In the genomic region with DNA sequence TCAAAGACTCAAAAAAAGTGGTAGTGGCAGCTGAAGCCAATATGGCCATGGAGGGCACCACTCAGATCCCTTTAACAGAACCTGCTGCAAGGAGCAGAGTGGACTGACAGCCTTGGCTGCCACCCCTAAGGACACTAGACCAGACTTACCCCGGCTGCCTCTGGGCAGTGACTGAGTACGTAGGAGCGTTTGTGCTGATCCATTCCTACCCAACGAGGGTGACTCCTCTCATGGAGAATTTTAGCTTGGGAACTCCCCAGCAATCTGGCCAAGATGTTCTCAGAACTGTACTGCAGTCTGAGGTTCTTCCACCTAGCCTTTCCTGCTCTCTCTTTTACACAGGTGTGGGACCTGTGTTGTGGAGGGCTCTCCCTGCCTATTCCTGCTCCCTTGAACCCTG, we compare ENCODE assay signal across 16 cellular contexts. TPM values are rescaled to one million over a fixed set of nuclear protein-coding genes. Genes with fewer than 3 reads are reported as not detected.
DNase-seq lines count a peak whose midpoint lies in the region; ATAC-seq, FAIRE-seq and TF ChIP-seq lines count a peak whose summit lies in the region.
"Had no signal": no experiment of that assay in that cellular context is flagged by ENCODE, and none has a peak within 500 bp of the region (broad histone marks: within the 10 kb centered on the region; RNA-seq: fewer than 3 reads in every experiment).

No MANE protein-coding gene starts in this region.

- H3K27me3 ChIP-seq in mesenchymal stem cell (ENCODE audit: control insufficient read depth in 1 of 2, insufficient read depth in 1 of 2, low read length in 2 of 2), result no peaks in the 10 kb centered on the region
- H3K27me3 ChIP-seq: SJSA1 had no signal

- H2AFZ ChIP-seq in mesenchymal stem cell (ENCODE audit: low read depth, low read length), result no peak overlapping the region
- H2AFZ ChIP-seq: GM23338 had no signal

- H3K36me3 ChIP-seq in mesenchymal stem cell (ENCODE audit: control insufficient read depth in 1 of 2, insufficient read depth in 2 of 2, low read depth in 1 of 2, low read length in 2 of 2), result no peaks in the 10 kb centered on the region
- H3K36me3 ChIP-seq: SJSA1 had no signal

- no peak overlapping the region for H2BK15ac ChIP-seq in mesenchymal stem cell (ENCODE audit: low read depth, poor library complexity, severe bottlenecking)

- H3K27me3 Mint-ChIP-seq in HFFc6 (ENCODE audit: insufficient read depth), result no peaks in the 10 kb centered on the region; the same call in 1 of the 2 replicates

- H3K23ac ChIP-seq in mesenchymal stem cell (ENCODE audit: low read length in 2 of 2), result peak overlapping the region in 1 of 2 experiments; percentile 62

- peak overlapping the region in 1 of 2 experiments; percentile 55 for H2BK12ac ChIP-seq in mesenchymal stem cell (ENCODE audit: low read length in 2 of 2)

- peak overlapping the region; percentile 44 for H3K9ac ChIP-seq in mesenchymal stem cell (ENCODE audit: low read length)
- H3K9ac ChIP-seq: KMS-11 had no signal

- no peak overlapping the region for H3K4me3 ChIP-seq in epithelial cell of esophagus (ENCODE audit: low read length)
- no peak overlapping the region for H3K4me3 ChIP-seq in mesenchymal stem cell (ENCODE audit: insufficient read depth in 1 of 2, low read depth in 1 of 2, low read length in 2 of 2)
- H3K4me3 ChIP-seq: GM23338, SJSA1 had no signal

- H3K27ac Mint-ChIP-seq in HFFc6, result peak overlapping the region; percentile 24; the same call in 1 of the 2 replicates
- H3K27ac Mint-ChIP-seq: GM23338 had no signal

- H4K91ac ChIP-seq in mesenchymal stem cell (ENCODE audit: low read length), result no peak overlapping the region

- no peak overlapping the region for H3K4me3 Mint-ChIP-seq in HFFc6
- H3K4me3 Mint-ChIP-seq: GM23338 had no signal

- peaks cover 3% of the 10 kb centered on the region for H3K4me1 ChIP-seq in mesenchymal stem cell (ENCODE audit: control insufficient read depth, insufficient read depth, low read depth, low read length)

- no peak overlapping the region for H3K27ac ChIP-seq in mesenchymal stem cell (ENCODE audit: low read length, poor library complexity, severe bottlenecking)
- H3K27ac ChIP-seq: KMS-11, SJSA1 had no signal

- ATAC-seq in GM18907 (IDR thresholded peaks at IDR 0.05; ENCODE audit: unreplicated experiment), result no peak

- no peak overlapping the region for H3K4ac ChIP-seq in mesenchymal stem cell (ENCODE audit: low read depth in 1 of 2, low read length in 2 of 2)

- no peak overlapping the region for H2BK120ac ChIP-seq in mesenchymal stem cell (ENCODE audit: low read depth, low read length)

- TF ChIP-seq CTCF in HFFc6 (IDR thresholded peaks at IDR 0.05) (no peak), epithelial cell of esophagus (IDR thresholded peaks at IDR 0.05; ENCODE audit: insufficient read depth, low read depth, low read length, missing control alignments) (no peak)

- DNase-seq in AG20443 (ENCODE audit: low spot score) (peak; percentile 72), HFFc6 (peak; percentile 61), epithelial cell of esophagus (ENCODE audit: low read depth) (peak; percentile 65), mesenchymal stem cell (no peak), KG1 (lab: John Stamatoyannopoulos, UW) (no peak), GM19239 (ENCODE audit: insufficient read length, low spot score) (no peak), H4 (ENCODE audit: low spot score) (no peak)
- DNase-seq: COR-L47, NCI-H187, NCI-H69, SW 1271 had no signal

- H3K18ac ChIP-seq in mesenchymal stem cell (ENCODE audit: low read depth in 1 of 2, low read length in 2 of 2), result no peak overlapping the region

- H3K36me3 Mint-ChIP-seq in HFFc6 (ENCODE audit: low read depth), result peaks cover 4% of the 10 kb centered on the region; the same call in 1 of the 2 replicates

- no peak overlapping the region for H2AK5ac ChIP-seq in mesenchymal stem cell (ENCODE audit: low read length, severe bottlenecking)

- FAIRE-seq in GM19239 (lab: Jason Lieb, UNC), result no peak

- H3K4me1 Mint-ChIP-seq in HFFc6 (ENCODE audit: low read depth), result peaks cover 34% of the 10 kb centered on the region

- 88% methylated on average over 4 of the region's 4 CpGs for WGBS in mesenchymal stem cell

- H3K9me3 ChIP-seq in mesenchymal stem cell (ENCODE audit: control insufficient read depth, low read length), result no peaks in the 10 kb centered on the region
- H3K9me3 ChIP-seq: SJSA1 had no signal

- no peaks in the 10 kb centered on the region for H3K9me3 Mint-ChIP-seq in HFFc6
- H3K9me3 Mint-ChIP-seq: GM23338 had no signal

- H3K14ac ChIP-seq in mesenchymal stem cell (ENCODE audit: low read length in 2 of 2), result peak overlapping the region in 1 of 2 experiments; percentile 76

- no peak overlapping the region for H2BK5ac ChIP-seq in mesenchymal stem cell (ENCODE audit: low read depth, low read length, poor library complexity, severe bottlenecking)

- no peaks in the 10 kb centered on the region for H3K79me1 ChIP-seq in mesenchymal stem cell (replicated peaks; ENCODE audit: low read length, poor library complexity, severe bottlenecking)

- no peak overlapping the region for H3K4me2 ChIP-seq in mesenchymal stem cell (ENCODE audit: low read length, poor library complexity, severe bottlenecking)
- H3K4me2 ChIP-seq: GM23338, KMS-11 had no signal

- no peak overlapping the region for H4K8ac ChIP-seq in mesenchymal stem cell (ENCODE audit: low read length)

RNA-seq across cellular contexts. Expression of a gene that starts 22.1 kb away (rescaled TPM):
- 1 to 10 TPM in 5 of 6 experiments, under 1 TPM in 1; 1.00 to 1.9 (median 1.2) TPM for total RNA-seq in HFFc6 (2021; fragmentation: NEBNext Ultra II Directional; extraction: Animal tissue kit (Norgen Biotek cat#: 25700))
- 0.51 TPM for polyA plus RNA-seq in mesenchymal stem cell (2013, experiment 1 of 2)
- polyA plus RNA-seq in mesenchymal stem cell (2013, experiment 2 of 2), result 0.70 TPM
- total RNA-seq in H4 (2014; rRNA removed; shearing (Covaris generic)), result 0.37 and 1.3 TPM in 2 replicates
- total RNA-seq: Daoy, GM23338 had no signal
- polyA plus RNA-seq: GM23338 had no signal

Comparison
In these comparisons a context has a peak if more than half of its experiments do, and no peak if none do; other contexts are left out.
1. DNase-seq: peak in AG20443 (single experiment), HFFc6 (single experiment) and epithelial cell of esophagus (single experiment); none in mesenchymal stem cell (single experiment), KG1 (single experiment), GM19239 (single experiment) and H4 (single experiment).